ENCODE assay signal across 1 cellular context in genomic region chr20:58602124-58602523, GRCh38.
TF ChIP-seq lines count a peak whose summit lies in the region.

No MANE protein-coding gene starts in this region.

TF ChIP-seq in HepG2, 621 proteins besides CTCF, POLR2A, EP300 and RAD21 (continued from another document):
- no peak for TF ChIP-seq ZNF275 (CRISPR knock-in tag; IDR thresholded peaks at IDR 0.05; ENCODE audit: borderline replicate concordance)
